In genomic region chr20:50328161-50328979, GRCh38 we compare ENCODE assay signal across 18 cellular contexts.
"Had no signal": no experiment of that assay in that cellular context is flagged by ENCODE, and none has a peak within 500 bp of the region (broad histone marks: within the 10 kb centered on the region; RNA-seq: fewer than 3 reads in every experiment).

No MANE protein-coding gene starts in this region.

- ATAC-seq: foreskin keratinocyte; left colon; naive thymus-derived CD4-positive, alpha-beta T cell; pancreas; right cardiac atrium; upper lobe of right lung had no signal

- H3K27ac ChIP-seq: coronary artery, foreskin keratinocyte, neural progenitor cell, pancreas, tibial artery, upper lobe of right lung, vagina had no signal

- H3K9ac ChIP-seq: neural progenitor cell had no signal

- H2AFZ ChIP-seq: neural progenitor cell had no signal

- H3K4me3 ChIP-seq: coronary artery, neural progenitor cell, pancreas, tibial artery, upper lobe of right lung, vagina had no signal

- H3K27me3 ChIP-seq: foreskin keratinocyte, neural progenitor cell, pancreas, tibial artery, upper lobe of right lung, vagina had no signal

- H3K36me3 ChIP-seq: neural progenitor cell, pancreas, tibial artery, upper lobe of right lung, vagina had no signal

- DNase-seq: effector CD4-positive, alpha-beta T cell; endodermal cell; erythroblast; foreskin keratinocyte; hippocampal formation; left colon; mammary epithelial cell; naive thymus-derived CD4-positive, alpha-beta T cell; occipital lobe; right cardiac atrium; stimulated activated CD4-positive, alpha-beta T cell treated with anti-CD3 and anti-CD28 coated beads, Interleukin-2, amount 100 ng/mL, for 24 hours; tibial artery; upper lobe of right lung had no signal

- FAIRE-seq: endothelial cell of umbilical vein, pancreas had no signal

- H3K9me3 ChIP-seq: pancreas, tibial artery, upper lobe of right lung, vagina had no signal

- H3K4me2 ChIP-seq: neural progenitor cell had no signal
